9 cellular contexts compared by ENCODE assay signal in genomic region chr15:78454992-78455391, GRCh38. TPM values are rescaled to one million over a fixed set of nuclear protein-coding genes. Genes with fewer than 3 reads are reported as not detected.
DNase-seq lines count a peak whose midpoint lies in the region; ATAC-seq and TF ChIP-seq lines count a peak whose summit lies in the region.
"Had no signal": no experiment of that assay in that cellular context is flagged by ENCODE, and none has a peak within 500 bp of the region (broad histone marks: within the 10 kb centered on the region; RNA-seq: fewer than 3 reads in every experiment).

No MANE protein-coding gene starts in this region.

- no peak for TF ChIP-seq POLR2A in uterus (IDR thresholded peaks at IDR 0.05)

- H3K4me1 ChIP-seq in uterus = peaks cover 0 to 7% of the 10 kb centered on the region in 2 donors

- H3K9me3 ChIP-seq in T-helper 17 cell (ENCODE audit: control insufficient read depth, low read length, poor library complexity, severe bottlenecking) (no peaks in the 10 kb centered on the region), uterus (no peaks in the 10 kb centered on the region)

- peak; percentile 23 for ATAC-seq in Right ventricle myocardium inferior
- ATAC-seq in T-helper 17 cell = peak; percentile 47
- no peak for ATAC-seq in GM18873 (IDR thresholded peaks at IDR 0.05; ENCODE audit: low FRiP score, unreplicated experiment)

- H3K27me3 Mint-ChIP-seq in T-helper 17 cell = no peaks in the 10 kb centered on the region

- H3K4me3 Mint-ChIP-seq in T-helper 17 cell = peak overlapping the region; percentile 10

- H3K36me3 Mint-ChIP-seq in T-helper 17 cell (ENCODE audit: low read depth) = peaks cover 2% of the 10 kb centered on the region

- no peak overlapping the region for H3K27ac Mint-ChIP-seq in T-helper 17 cell

- H3K4me3 ChIP-seq in uterus = no peak overlapping the region

- intact Hi-C loops in Right ventricle myocardium inferior (cut with DNase I) = no loop called here
- intact Hi-C loops in cardiac septum (cut with DNase I) = no loop called here
- intact Hi-C loops in uterus (cut with DNase I; ENCODE audit: low total_unique reads) = no loop called here

- H3K27me3 ChIP-seq in uterus = no peaks in the 10 kb centered on the region

- H3K4me1 Mint-ChIP-seq in T-helper 17 cell = peaks cover 55% of the 10 kb centered on the region

- no peaks in the 10 kb centered on the region for H3K36me3 ChIP-seq in uterus

- H3K27ac ChIP-seq in uterus = peak overlapping the region; percentile 4 to 65

- TF ChIP-seq CTCF in uterus (IDR thresholded peaks at IDR 0.05) = no peak

- no peak for DNase-seq in Right ventricle myocardium inferior (ENCODE audit: missing footprints)
- no peak for DNase-seq in cardiac septum (ENCODE audit: low spot score)
- DNase-seq in T-helper 17 cell = no peak
- DNase-seq in medulla oblongata (ENCODE audit: extremely low spot score) = peak; percentile 46
- no peak for DNase-seq in uterus
- DNase-seq in NCI-H128 (lab: John Stamatoyannopoulos, UW; ENCODE audit: unreplicated experiment) = no peak
- DNase-seq in T-helper 2 cell = no peak
- DNase-seq: NCI-H2081 treated with DMSO at 0.1 percent for 48 hours had no signal

RNA-seq across cellular contexts. Expression of gene IREB2, which starts 17.0 kb away (rescaled TPM):
- total RNA-seq in Right ventricle myocardium inferior = 22.5 TPM
- 28.0 TPM for total RNA-seq in cardiac septum
- 10 to 100 TPM; 51.9 to 56.3 TPM for total RNA-seq in T-helper 17 cell
- total RNA-seq in uterus = 10 to 100 TPM; 15.1 to 81.7 (median 51.4) TPM

RNA-seq across cellular contexts. Expression of gene HYKK, which starts 52.4 kb away (rescaled TPM):
- total RNA-seq in Right ventricle myocardium inferior (4.4 TPM), cardiac septum (5.1 TPM), T-helper 17 cell (1 to 10 TPM; 1.1 to 2.0 TPM), uterus (10 to 100 TPM in 3 of 4 donors, 1 to 10 TPM in 1; 8.6 to 28.5 (median 12.6) TPM)
